Comparison of ENCODE assay signal across 11 cellular contexts in the genomic region with DNA sequence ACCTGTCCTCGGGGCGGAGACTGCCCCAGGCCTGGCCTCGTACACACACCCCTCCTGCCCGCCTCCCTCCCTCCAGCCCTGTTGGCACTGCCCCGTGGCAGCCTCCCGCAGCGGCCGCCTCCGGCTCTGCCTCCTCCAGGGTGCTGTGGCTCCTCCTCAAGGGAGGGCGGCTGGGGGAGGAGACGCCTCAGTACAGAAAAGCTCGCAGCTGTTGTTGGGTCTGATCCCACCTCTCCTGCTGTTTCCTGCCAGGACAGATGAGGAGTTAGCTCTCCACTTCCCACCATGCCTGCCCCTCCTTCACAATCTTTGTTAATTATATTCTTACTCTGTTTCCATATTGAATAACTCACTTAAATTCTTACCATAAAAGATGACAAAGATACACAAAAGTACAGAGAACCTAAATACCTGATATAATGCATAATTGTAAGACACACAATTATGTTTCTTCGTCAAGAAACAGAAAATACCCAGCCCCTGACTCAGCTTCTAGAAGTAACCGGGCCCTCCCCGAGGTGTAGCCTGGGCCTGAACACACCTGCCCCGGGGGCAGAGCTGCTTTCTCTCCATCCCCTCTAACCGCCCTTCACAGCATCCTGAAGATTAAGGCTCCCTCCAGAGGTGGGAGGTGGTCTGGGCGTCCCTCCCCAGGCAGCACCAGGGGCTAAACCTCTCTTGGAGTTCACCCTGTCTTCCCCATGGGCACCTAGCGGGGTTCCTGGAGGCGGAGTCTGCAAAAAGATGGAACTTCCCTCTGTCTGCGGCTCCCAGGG. TPM values are rescaled to one million over a fixed set of nuclear protein-coding genes. Genes with fewer than 3 reads are reported as not detected.
DNase-seq lines count a peak whose midpoint lies in the region; ATAC-seq and TF ChIP-seq lines count a peak whose summit lies in the region.
"Had no signal": no experiment of that assay in that cellular context is flagged by ENCODE, and none has a peak within 500 bp of the region (broad histone marks: within the 10 kb centered on the region; RNA-seq: fewer than 3 reads in every experiment).

No MANE protein-coding gene starts in this region.

- H3K9me3 ChIP-seq in heart right ventricle, result no peaks in the 10 kb centered on the region

- peak overlapping the region in 5 of 10 donors; percentile 44 to 72 (median 63) for H3K27ac ChIP-seq in heart right ventricle
- H3K27ac ChIP-seq: HL-60 had no signal

- ATAC-seq in heart right ventricle, result peak; percentile 34 to 68 (median 56)
- no peak for ATAC-seq in stimulated activated naive B cell treated with anti-CD40 and anti-IgM and Interleukin-4, amounts not matched to agents 10 μg/mL and 1 μg/mL and 100 μg/mL, for 72 hours (replicated peaks)
- ATAC-seq in GM21367 (IDR thresholded peaks at IDR 0.05; ENCODE audit: unreplicated experiment), result no peak
- no peak for ATAC-seq in GM19035 (IDR thresholded peaks at IDR 0.05; ENCODE audit: unreplicated experiment)

- peaks cover 4 to 12% of the 10 kb centered on the region in 2 donors for H3K27me3 Mint-ChIP-seq in stimulated activated naive B cell treated with anti-CD40 and anti-IgM and Interleukin-4, amounts not matched to agents 10 μg/mL and 1 μg/mL and 100 μg/mL, for 72 hours

- no peak for TF ChIP-seq CTCF in heart right ventricle (IDR thresholded peaks at IDR 0.05)

- H3K27me3 ChIP-seq in heart right ventricle, result peaks cover 0 to 12% (median 0%) of the 10 kb centered on the region in 7 donors

- no peaks in the 10 kb centered on the region for H3K36me3 ChIP-seq in heart right ventricle

- intact Hi-C loops in heart right ventricle (cut with DNase I), result no loop called here

- no peak overlapping the region for H3K4me3 Mint-ChIP-seq in stimulated activated naive B cell treated with anti-CD40 and anti-IgM and Interleukin-4, amounts not matched to agents 10 μg/mL and 1 μg/mL and 100 μg/mL, for 72 hours

- peak; percentile 63 for DNase-seq in H4 (ENCODE audit: low spot score)
- DNase-seq in RPMI7951 (ENCODE audit: low read depth), result peak; percentile 75
- peak; percentile 48 to 56 for DNase-seq in heart right ventricle
- no peak for DNase-seq in stimulated activated naive B cell treated with anti-CD40 and anti-IgM and Interleukin-4, amounts not matched to agents 10 μg/mL and 1 μg/mL and 100 μg/mL, for 72 hours
- no peak for DNase-seq in activated CD4-positive, alpha-beta T cell treated with anti-CD3 and anti-CD28 coated beads, Interleukin-2, amount 50 U/mL, for 48 hours
- no peak for DNase-seq in NCI-H526 (lab: John Stamatoyannopoulos, UW)
- DNase-seq: SW 1271 had no signal

- WGBS in heart right ventricle, 2 donors, result 51 to 58% methylated on average over 21 of the region's 21 CpGs

- H3K4me1 ChIP-seq in heart right ventricle, result peaks cover 4 to 53% (median 22%) of the 10 kb centered on the region in 9 donors

- no peaks in the 10 kb centered on the region for H3K36me3 Mint-ChIP-seq in stimulated activated naive B cell treated with anti-CD40 and anti-IgM and Interleukin-4, amounts not matched to agents 10 μg/mL and 1 μg/mL and 100 μg/mL, for 72 hours

- no peaks in the 10 kb centered on the region for H3K4me1 Mint-ChIP-seq in stimulated activated naive B cell treated with anti-CD40 and anti-IgM and Interleukin-4, amounts not matched to agents 10 μg/mL and 1 μg/mL and 100 μg/mL, for 72 hours

- H3K27ac Mint-ChIP-seq in stimulated activated naive B cell treated with anti-CD40 and anti-IgM and Interleukin-4, amounts not matched to agents 10 μg/mL and 1 μg/mL and 100 μg/mL, for 72 hours, result peak overlapping the region; percentile 27

- no peaks in the 10 kb centered on the region for H3K9me3 Mint-ChIP-seq in stimulated activated naive B cell treated with anti-CD40 and anti-IgM and Interleukin-4, amounts not matched to agents 10 μg/mL and 1 μg/mL and 100 μg/mL, for 72 hours

- peak overlapping the region in 1 of 10 donors; percentile 7 for H3K4me3 ChIP-seq in heart right ventricle
- H3K4me3 ChIP-seq: lung had no signal

RNA-seq across cellular contexts. Expression of a gene that starts 30.6 kb away (rescaled TPM):
- 29.6 and 34.1 TPM in 2 replicates for total RNA-seq in H4 (2014; rRNA removed; shearing (Covaris generic))
- total RNA-seq in RPMI7951 (2014; rRNA removed; shearing (Covaris generic)), result 760 and 970 TPM in 2 replicates
- 100 to 1,000 TPM in 5 of 10 donors, 10 to 100 TPM in 5; 71.9 to 260 (median 100) TPM for total RNA-seq in heart right ventricle
- polyA plus RNA-seq in heart right ventricle, result 100 to 1,000 TPM; 209 to 388 TPM

Comparison
In these comparisons a context has a peak if more than half of its experiments do, and no peak if none do; other contexts are left out.
1. DNase-seq: peak in H4 (single experiment), RPMI7951 (single experiment) and heart right ventricle (2 of 2); none in stimulated activated naive B cell treated with anti-CD40 and anti-IgM and Interleukin-4, amounts not matched to agents 10 μg/mL and 1 μg/mL and 100 μg/mL, for 72 hours (single experiment), activated CD4-positive, alpha-beta T cell treated with anti-CD3 and anti-CD28 coated beads, Interleukin-2, amount 50 U/mL, for 48 hours (0 of 2) and NCI-H526 (0 of 2).
2. ATAC-seq: peak in heart right ventricle (8 of 8); none in stimulated activated naive B cell treated with anti-CD40 and anti-IgM and Interleukin-4, amounts not matched to agents 10 μg/mL and 1 μg/mL and 100 μg/mL, for 72 hours (0 of 2), GM21367 (single experiment) and GM19035 (single experiment).